ENCODE assay signal across 1 cellular context in genomic region chr17:78253946-78254672, GRCh38.
TF ChIP-seq lines count a peak whose summit lies in the region.

No MANE protein-coding gene starts in this region.

TF ChIP-seq in HepG2, 621 proteins besides CTCF, POLR2A, EP300 and RAD21 (continued from another document and continues in another):
- TF ChIP-seq UBTF (CRISPR knock-in tag; IDR thresholded peaks at IDR 0.05) (peak; percentile 61), TAF15 (IDR thresholded peaks at IDR 0.05; ENCODE audit: low read depth, low read length, poor library complexity, severe bottlenecking) (no peak), IKZF5 (CRISPR knock-in tag; IDR thresholded peaks at IDR 0.05) (peak; percentile 72; the same call in 1 of the 2 replicates), ZNF761 (CRISPR knock-in tag; conservative IDR thresholded peaks at IDR 0.05) (no peak), HMGA1 (CRISPR knock-in tag; conservative IDR thresholded peaks at IDR 0.05) (no peak), GMEB1 (CRISPR knock-in tag; IDR thresholded peaks at IDR 0.05; ENCODE audit: borderline replicate concordance) (peak; percentile 100), MEIS1 (CRISPR knock-in tag; IDR thresholded peaks at IDR 0.05; ENCODE audit: borderline replicate concordance) (no peak; the same call in 1 of the 2 replicates), KLF13 (CRISPR knock-in tag; IDR thresholded peaks at IDR 0.05) (no peak), FOSL1 (CRISPR knock-in tag; IDR thresholded peaks at IDR 0.05; ENCODE audit: borderline replicate concordance) (peak; percentile 37; the same call in 1 of the 2 replicates), KDM2A (CRISPR knock-in tag; IDR thresholded peaks at IDR 0.05; ENCODE audit: borderline replicate concordance, low read depth) (peak; percentile 90), ZNF530 (CRISPR knock-in tag; IDR thresholded peaks at IDR 0.05; ENCODE audit: low read depth) (no peak), ZNF660 (CRISPR knock-in tag; IDR thresholded peaks at IDR 0.05; ENCODE audit: borderline replicate concordance, low read depth) (no peak; the same call in 1 of the 2 replicates), CHD4 (IDR thresholded peaks at IDR 0.05; ENCODE audit: borderline replicate concordance, low read length) (no peak), SNAPC2 (CRISPR knock-in tag; IDR thresholded peaks at IDR 0.05) (peak; percentile 87; the same call in 1 of the 2 replicates), FUBP1 (CRISPR knock-in tag; IDR thresholded peaks at IDR 0.05; ENCODE audit: borderline replicate concordance) (peak; percentile 83), ZNF607 (CRISPR knock-in tag; IDR thresholded peaks at IDR 0.05; ENCODE audit: borderline replicate concordance) (peak; percentile 93), SOX5 (CRISPR knock-in tag; IDR thresholded peaks at IDR 0.05; ENCODE audit: borderline replicate concordance) (peak; percentile 53; the same call in 1 of the 2 replicates), GATAD2A (CRISPR knock-in tag; IDR thresholded peaks at IDR 0.05) (peak; percentile 57), ZNF639 (CRISPR knock-in tag; conservative IDR thresholded peaks at IDR 0.05) (peak; percentile 78), ERF (CRISPR knock-in tag; IDR thresholded peaks at IDR 0.05) (peak; percentile 90), HMG20B (CRISPR knock-in tag; conservative IDR thresholded peaks at IDR 0.05) (no peak), TOE1 (CRISPR knock-in tag; IDR thresholded peaks at IDR 0.05) (0 out of 2 replicates have a peak, but pooled peaks have one; percentile 83), ZNF431 (CRISPR knock-in tag; IDR thresholded peaks at IDR 0.05; ENCODE audit: borderline replicate concordance, low read depth) (0 out of 2 replicates have a peak, but pooled peaks have one; percentile 39), SSRP1 (CRISPR knock-in tag; IDR thresholded peaks at IDR 0.05) (no peak), ZNF3 (CRISPR knock-in tag; IDR thresholded peaks at IDR 0.05) (no peak), THAP8 (CRISPR knock-in tag; IDR thresholded peaks at IDR 0.05; ENCODE audit: borderline replicate concordance) (peak; percentile 85; the same call in 1 of the 2 replicates), ZNF460 (CRISPR knock-in tag; IDR thresholded peaks at IDR 0.05; ENCODE audit: borderline replicate concordance) (no peak), ZNF343 (CRISPR knock-in tag; IDR thresholded peaks at IDR 0.05) (peak; percentile 34; the same call in 1 of the 2 replicates), TBX3 (IDR thresholded peaks at IDR 0.05; ENCODE audit: borderline replicate concordance) (no peak), ZBTB26 (CRISPR knock-in tag; IDR thresholded peaks at IDR 0.05; ENCODE audit: borderline replicate concordance) (peak; percentile 25; the same call in 1 of the 2 replicates), ZNF407 (CRISPR knock-in tag; IDR thresholded peaks at IDR 0.05; ENCODE audit: not compliant biosample characterization) (peak; percentile 95), ZSCAN21 (CRISPR knock-in tag; IDR thresholded peaks at IDR 0.05; ENCODE audit: borderline replicate concordance) (peak; percentile 96), ZNF816 (CRISPR knock-in tag; IDR thresholded peaks at IDR 0.05; ENCODE audit: borderline replicate concordance) (0 out of 2 replicates have a peak, but pooled peaks have one; percentile 42), ZNF749 (CRISPR knock-in tag; IDR thresholded peaks at IDR 0.05; ENCODE audit: borderline replicate concordance) (no peak; the same call in none of the 2 replicates), ZNF614 (CRISPR knock-in tag; IDR thresholded peaks at IDR 0.05; ENCODE audit: borderline replicate concordance) (peak; percentile 91; the same call in 1 of the 2 replicates), NR1H2 (CRISPR knock-in tag; IDR thresholded peaks at IDR 0.05; ENCODE audit: borderline replicate concordance, low read depth) (no peak), KLF16 (CRISPR knock-in tag; IDR thresholded peaks at IDR 0.05) (peak in 1 of 2 experiments; percentile 97; a peak in 2 of 4 replicates), SP5 (CRISPR knock-in tag; IDR thresholded peaks at IDR 0.05; ENCODE audit: borderline replicate concordance, low read depth) (no peak), THYN1 (CRISPR knock-in tag; IDR thresholded peaks at IDR 0.05; ENCODE audit: borderline replicate concordance, low read depth) (no peak; the same call in 1 of the 2 replicates), ZNF264 (CRISPR knock-in tag; IDR thresholded peaks at IDR 0.05) (peak; percentile 68), ZNF589 (CRISPR knock-in tag; conservative IDR thresholded peaks at IDR 0.05) (peak; percentile 76), ZNF124 (CRISPR knock-in tag; IDR thresholded peaks at IDR 0.05) (peak; percentile 79; the same call in 1 of the 2 replicates)
